ENCODE assay signal across 8 cellular contexts in genomic region chr5:126600631-126601511, GRCh38. TPM values are rescaled to one million over a fixed set of nuclear protein-coding genes. Genes with fewer than 3 reads are reported as not detected.
DNase-seq lines count a peak whose midpoint lies in the region; ATAC-seq and TF ChIP-seq lines count a peak whose summit lies in the region.

PHAX (plus strand) TSS chr5:126600947; CDS start chr5:126600963, 16 bp downstream.

- peaks cover 3% of the 10 kb centered on the region for H3F3A ChIP-seq in PC-3 (ENCODE audit: low read length, unreplicated experiment)

- DNase-seq in D341Med (ENCODE audit: low spot score) (peak; percentile 93), HS-5 (ENCODE audit: low read depth) (peak; percentile 31), PC-3 (peak; percentile 76), esophagus squamous epithelium (lab: John Stamatoyannopoulos, UW) (no peak), naive B cell (peak; percentile 68)
- peak; percentile 60 for DNase-seq in activated T-cell treated with anti-CD3 and anti-CD28 coated beads, Interleukin-2, amount 50 U/mL, for 4 hours
- DNase-seq in stimulated activated naive B cell treated with anti-CD40 and anti-IgM and Interleukin-4, amounts not matched to agents 10 μg/mL and 1 μg/mL and 100 μg/mL, for 72 hours = peak; percentile 73

- no peaks in the 10 kb centered on the region for H3K27me3 ChIP-seq in PC-3 (ENCODE audit: low read length)
- no peaks in the 10 kb centered on the region for H3K27me3 ChIP-seq in esophagus squamous epithelium

- 6 to 8% methylated on average over 23 to 33 of the region's 79 CpGs for WGBS in esophagus squamous epithelium, 2 donors

- CTCF ChIA-PET in PC-3 (lab: Charles Lee) = no interaction called here

- H3K9me3 ChIP-seq in PC-3 (ENCODE audit: low read length) (no peaks in the 10 kb centered on the region), esophagus squamous epithelium (no peaks in the 10 kb centered on the region)

- H3K36me3 ChIP-seq in PC-3 (ENCODE audit: low read depth, low read length) (peaks cover 10% of the 10 kb centered on the region), esophagus squamous epithelium (peaks cover under 1 to 28% (median 5%) of the 10 kb centered on the region in 3 donors)

- H2AFZ ChIP-seq in PC-3 (ENCODE audit: low read length) = peak within 1 kb of the TSS; percentile 88

- peak within 1 kb of the TSS; percentile 91 for H3K4me3 Mint-ChIP-seq in activated T-cell treated with anti-CD3 and anti-CD28 coated beads, Interleukin-2, amount 50 U/mL, for 4 hours
- peak within 1 kb of the TSS; percentile 81 to 100 (median 98) for H3K4me3 Mint-ChIP-seq in naive B cell
- H3K4me3 Mint-ChIP-seq in stimulated activated naive B cell treated with anti-CD40 and anti-IgM and Interleukin-4, amounts not matched to agents 10 μg/mL and 1 μg/mL and 100 μg/mL, for 72 hours = peak within 1 kb of the TSS; percentile 90 to 98

- H3K27ac Mint-ChIP-seq in naive B cell = peak within 1 kb of the TSS; percentile 80 to 95 (median 85)
- peak within 1 kb of the TSS; percentile 98 for H3K27ac Mint-ChIP-seq in stimulated activated naive B cell treated with anti-CD40 and anti-IgM and Interleukin-4, amounts not matched to agents 10 μg/mL and 1 μg/mL and 100 μg/mL, for 72 hours

- peak; percentile 62 for TF ChIP-seq CTCF in PC-3 (conservative IDR thresholded peaks at IDR 0.05; ENCODE audit: low read depth, low read length)
- TF ChIP-seq CTCF in esophagus squamous epithelium (IDR thresholded peaks at IDR 0.05) = peak in 5 of 6 experiments; percentile 43 to 81 (median 68)

- H3K4me1 Mint-ChIP-seq in activated T-cell treated with anti-CD3 and anti-CD28 coated beads, Interleukin-2, amount 50 U/mL, for 4 hours (ENCODE audit: low read depth) = peaks cover 30% of the 10 kb centered on the region
- H3K4me1 Mint-ChIP-seq in naive B cell = peaks cover 16 to 38% (median 20%) of the 10 kb centered on the region in 3 donors
- H3K4me1 Mint-ChIP-seq in stimulated activated naive B cell treated with anti-CD40 and anti-IgM and Interleukin-4, amounts not matched to agents 10 μg/mL and 1 μg/mL and 100 μg/mL, for 72 hours = peaks cover 9 to 35% of the 10 kb centered on the region in 2 donors

- H3K27me3 Mint-ChIP-seq in activated T-cell treated with anti-CD3 and anti-CD28 coated beads, Interleukin-2, amount 50 U/mL, for 4 hours (ENCODE audit: low read depth) = no peaks in the 10 kb centered on the region
- H3K27me3 Mint-ChIP-seq in naive B cell = no peaks in the 10 kb centered on the region
- H3K27me3 Mint-ChIP-seq in stimulated activated naive B cell treated with anti-CD40 and anti-IgM and Interleukin-4, amounts not matched to agents 10 μg/mL and 1 μg/mL and 100 μg/mL, for 72 hours = no peaks in the 10 kb centered on the region

- H4K20me1 ChIP-seq in PC-3 (ENCODE audit: low read length) = peaks cover 14% of the 10 kb centered on the region; the same call in 1 of the 2 replicates

- H3K79me2 ChIP-seq in PC-3 (ENCODE audit: low read length) = peaks cover 50% of the 10 kb centered on the region

- intact Hi-C loops in PC-3 (cut with micrococcal nuclease) = loop anchor here (2.0 kb wide), 1 partner anchor 176 kb away; the partner anchor contains the start of gene LMNB1
- intact Hi-C loops in esophagus squamous epithelium (cut with DNase I) = no loop called here

- no TSS peak for BruUV-seq in PC-3 (replicated peaks; lab: Mats Ljungman, UMichigan)

- H3K36me3 Mint-ChIP-seq in activated T-cell treated with anti-CD3 and anti-CD28 coated beads, Interleukin-2, amount 50 U/mL, for 4 hours (ENCODE audit: insufficient read depth) = peaks cover 14% of the 10 kb centered on the region
- peaks cover 4 to 12% of the 10 kb centered on the region in 2 donors for H3K36me3 Mint-ChIP-seq in naive B cell
- peaks cover 13 to 18% of the 10 kb centered on the region in 2 donors for H3K36me3 Mint-ChIP-seq in stimulated activated naive B cell treated with anti-CD40 and anti-IgM and Interleukin-4, amounts not matched to agents 10 μg/mL and 1 μg/mL and 100 μg/mL, for 72 hours

- H3K27ac ChIP-seq in PC-3 (ENCODE audit: low read length) = peak within 1 kb of the TSS; percentile 49
- H3K27ac ChIP-seq in esophagus squamous epithelium = peak within 1 kb of the TSS; percentile 83 to 94 (median 92)

- peak in 1 of 4 donors; percentile 32 for TF ChIP-seq POLR2A in esophagus squamous epithelium (IDR thresholded peaks at IDR 0.05)

- ATAC-seq in GM19468 (IDR thresholded peaks at IDR 0.05; ENCODE audit: extremely low read depth, unreplicated experiment) (peak; percentile 92), PC-3 (peak; percentile 88), naive B cell (ENCODE audit: low read depth in 2 of 2) (peak; percentile 89 to 91)
- ATAC-seq in activated T-cell treated with anti-CD3 and anti-CD28 coated beads, Interleukin-2, amount 50 U/mL, for 4 hours = peak; percentile 96
- ATAC-seq in stimulated activated naive B cell treated with anti-CD40 and anti-IgM and Interleukin-4, amounts not matched to agents 10 μg/mL and 1 μg/mL and 100 μg/mL, for 72 hours (replicated peaks) = peak; percentile 93

- POLR2A ChIA-PET in PC-3 (lab: Charles Lee; ENCODE audit: unreplicated experiment) = interaction anchor here (0.6 to 0.7 kb wide), 2 partner anchors 247 to 1285 kb away, joined by 5 to 9 read pairs; no protein-coding TSS in a partner anchor

- H3K4me3 ChIP-seq in PC-3 (ENCODE audit: low read length) = peak within 1 kb of the TSS; percentile 99
- peak within 1 kb of the TSS; percentile 81 to 95 (median 90) for H3K4me3 ChIP-seq in esophagus squamous epithelium

- H3K4me1 ChIP-seq in PC-3 (ENCODE audit: insufficient read depth, low read length) (peaks cover 23% of the 10 kb centered on the region), esophagus squamous epithelium (peaks cover 20 to 91% (median 55%) of the 10 kb centered on the region in 3 donors)

- no peaks in the 10 kb centered on the region for H3K9me3 Mint-ChIP-seq in activated T-cell treated with anti-CD3 and anti-CD28 coated beads, Interleukin-2, amount 50 U/mL, for 4 hours
- no peaks in the 10 kb centered on the region for H3K9me3 Mint-ChIP-seq in naive B cell
- peaks cover 0 to 5% of the 10 kb centered on the region in 2 donors for H3K9me3 Mint-ChIP-seq in stimulated activated naive B cell treated with anti-CD40 and anti-IgM and Interleukin-4, amounts not matched to agents 10 μg/mL and 1 μg/mL and 100 μg/mL, for 72 hours

- peak within 1 kb of the TSS; percentile 91 for H3K9ac ChIP-seq in PC-3 (ENCODE audit: low read length)

- no peaks in the 10 kb centered on the region for H3K9me2 ChIP-seq in PC-3 (replicated peaks; ENCODE audit: low read length)

- H3K4me2 ChIP-seq in PC-3 (ENCODE audit: low read length) = peak within 1 kb of the TSS; percentile 90

RNA-seq across cellular contexts. Expression of gene PHAX, which starts in this region (rescaled TPM):
- total RNA-seq in PC-3 (2014; rRNA removed) = 34.4 and 40.3 TPM in 2 replicates
- total RNA-seq in activated T-cell treated with anti-CD3 and anti-CD28 coated beads, Interleukin-2, amount 50 U/mL, for 4 hours = 10 to 100 TPM; 56.6 to 60.6 (median 56.9) TPM
- total RNA-seq in esophagus squamous epithelium = 10 to 100 TPM; 40.3 to 59.5 (median 49.3) TPM
- 10 to 100 TPM; 29.7 to 84.8 (median 66.5) TPM for polyA plus RNA-seq in naive B cell (ENCODE audit: low read depth in 6 of 6)
